In genomic region chr3:10185804-10186762, GRCh38 we compare ENCODE assay signal across 10 cellular contexts. TPM values are rescaled to one million over a fixed set of nuclear protein-coding genes. Genes with fewer than 3 reads are reported as not detected.
DNase-seq lines count a peak whose midpoint lies in the region; ATAC-seq and TF ChIP-seq lines count a peak whose summit lies in the region.
"Had no signal": no experiment of that assay in that cellular context is flagged by ENCODE, and none has a peak within 500 bp of the region (broad histone marks: within the 10 kb centered on the region; RNA-seq: fewer than 3 reads in every experiment).

No MANE protein-coding gene starts in this region.

- CTCF ChIA-PET in activated naive CD4-positive, alpha-beta T cell treated with anti-CD3 and anti-CD28 coated beads for 36 hours (lab: Charles Lee) = interaction anchor here (0.6 to 1.5 kb wide), 14 partner anchors 9 to 1086 kb away, joined by 3 to 8 read pairs (median 4); partner anchors contain the start of gene TATDN2

- no peak overlapping the region for H3K4me3 ChIP-seq in lower lobe of right lung
- H3K4me3 ChIP-seq in upper lobe of right lung = no peak overlapping the region

- H3K4me3 Mint-ChIP-seq in activated naive CD4-positive, alpha-beta T cell treated with anti-CD3 and anti-CD28 coated beads for 36 hours = no peak overlapping the region
- H3K4me3 Mint-ChIP-seq in activated naive CD8-positive, alpha-beta T cell = peak overlapping the region; percentile 61

- intact Hi-C loops in activated naive CD4-positive, alpha-beta T cell treated with anti-CD3 and anti-CD28 coated beads for 36 hours (cut with micrococcal nuclease) = no loop called here
- intact Hi-C loops in lower lobe of right lung (cut with DNase I) = no loop called here
- intact Hi-C loops in upper lobe of right lung (cut with DNase I) = no loop called here

- no peaks in the 10 kb centered on the region for H3K36me3 ChIP-seq in lower lobe of right lung
- H3K36me3 ChIP-seq in upper lobe of right lung = no peaks in the 10 kb centered on the region

- H3K27ac ChIP-seq in lower lobe of right lung = peak overlapping the region; percentile 3
- H3K27ac ChIP-seq in upper lobe of right lung = peak overlapping the region; percentile 40

- H3K27me3 ChIP-seq in lower lobe of right lung (ENCODE audit: low read depth) = no peaks in the 10 kb centered on the region
- no peaks in the 10 kb centered on the region for H3K27me3 ChIP-seq in upper lobe of right lung

- H3K9me3 ChIP-seq in lower lobe of right lung = no peaks in the 10 kb centered on the region
- H3K9me3 ChIP-seq in upper lobe of right lung = no peaks in the 10 kb centered on the region

- ATAC-seq in lower lobe of right lung (no peak), upper lobe of right lung (no peak)

- H3K27ac Mint-ChIP-seq in activated naive CD4-positive, alpha-beta T cell treated with anti-CD3 and anti-CD28 coated beads for 36 hours = peak overlapping the region; percentile 69
- H3K27ac Mint-ChIP-seq in activated naive CD8-positive, alpha-beta T cell = peak overlapping the region; percentile 80

- peaks cover 5% of the 10 kb centered on the region for H3K36me3 Mint-ChIP-seq in activated naive CD4-positive, alpha-beta T cell treated with anti-CD3 and anti-CD28 coated beads for 36 hours (ENCODE audit: low read depth)
- peaks cover 5% of the 10 kb centered on the region for H3K36me3 Mint-ChIP-seq in activated naive CD8-positive, alpha-beta T cell

- H3K27me3 Mint-ChIP-seq in activated naive CD4-positive, alpha-beta T cell treated with anti-CD3 and anti-CD28 coated beads for 36 hours (ENCODE audit: low read depth) = no peaks in the 10 kb centered on the region
- H3K27me3 Mint-ChIP-seq in activated naive CD8-positive, alpha-beta T cell = no peaks in the 10 kb centered on the region

- no peaks in the 10 kb centered on the region for H3K9me3 Mint-ChIP-seq in activated naive CD4-positive, alpha-beta T cell treated with anti-CD3 and anti-CD28 coated beads for 36 hours
- H3K9me3 Mint-ChIP-seq in activated naive CD8-positive, alpha-beta T cell (ENCODE audit: low read depth) = no peaks in the 10 kb centered on the region

- H3K4me1 Mint-ChIP-seq in activated naive CD4-positive, alpha-beta T cell treated with anti-CD3 and anti-CD28 coated beads for 36 hours (ENCODE audit: low read depth) = peaks cover 49% of the 10 kb centered on the region
- H3K4me1 Mint-ChIP-seq in activated naive CD8-positive, alpha-beta T cell (ENCODE audit: low read depth) = peaks cover 52% of the 10 kb centered on the region

- TF ChIP-seq CTCF in lower lobe of right lung (IDR thresholded peaks at IDR 0.05) = no peak
- no peak for TF ChIP-seq CTCF in upper lobe of right lung (IDR thresholded peaks at IDR 0.05)

- H3K4me1 ChIP-seq in lower lobe of right lung = peaks cover 51% of the 10 kb centered on the region
- peaks cover 52% of the 10 kb centered on the region for H3K4me1 ChIP-seq in upper lobe of right lung

- DNase-seq in activated naive CD4-positive, alpha-beta T cell treated with anti-CD3 and anti-CD28 coated beads for 36 hours = no peak
- no peak for DNase-seq in activated naive CD4-positive, alpha-beta T cell treated with Interleukin-2 at 50 U/mL for 16 hours
- no peak for DNase-seq in lower lobe of right lung
- no peak for DNase-seq in upper lobe of right lung
- DNase-seq in stimulated activated CD4-positive, alpha-beta T cell treated with anti-CD3 and anti-CD28 coated beads, Interleukin-4, amount 100 ng/mL, for 1 hour = no peak
- DNase-seq in SHP77 treated with DMSO at 0.1 percent for 48 hours (lab: John Stamatoyannopoulos, UW) = no peak
- no peak for DNase-seq in NCI-H82 treated with DMSO at 0.1 percent for 48 hours (lab: John Stamatoyannopoulos, UW; ENCODE audit: unreplicated experiment)
- DNase-seq: glutamatergic neuron, NCI-H2081 had no signal

RNA-seq across cellular contexts. Expression of gene IRAK2, which starts 21.4 kb away (rescaled TPM):
- 1 to 10 TPM; 6.4 to 6.9 TPM for total RNA-seq in activated naive CD4-positive, alpha-beta T cell treated with anti-CD3 and anti-CD28 coated beads for 36 hours
- total RNA-seq in lower lobe of right lung = 3.9 TPM
- total RNA-seq in upper lobe of right lung = 5.2 TPM

RNA-seq across cellular contexts. Expression of gene VHL, which starts 44.5 kb away (rescaled TPM):
- 10 to 100 TPM; 51.5 to 54.0 TPM for total RNA-seq in activated naive CD4-positive, alpha-beta T cell treated with anti-CD3 and anti-CD28 coated beads for 36 hours
- total RNA-seq in lower lobe of right lung (38.1 TPM), upper lobe of right lung (37.2 TPM)
